In the genomic region with DNA sequence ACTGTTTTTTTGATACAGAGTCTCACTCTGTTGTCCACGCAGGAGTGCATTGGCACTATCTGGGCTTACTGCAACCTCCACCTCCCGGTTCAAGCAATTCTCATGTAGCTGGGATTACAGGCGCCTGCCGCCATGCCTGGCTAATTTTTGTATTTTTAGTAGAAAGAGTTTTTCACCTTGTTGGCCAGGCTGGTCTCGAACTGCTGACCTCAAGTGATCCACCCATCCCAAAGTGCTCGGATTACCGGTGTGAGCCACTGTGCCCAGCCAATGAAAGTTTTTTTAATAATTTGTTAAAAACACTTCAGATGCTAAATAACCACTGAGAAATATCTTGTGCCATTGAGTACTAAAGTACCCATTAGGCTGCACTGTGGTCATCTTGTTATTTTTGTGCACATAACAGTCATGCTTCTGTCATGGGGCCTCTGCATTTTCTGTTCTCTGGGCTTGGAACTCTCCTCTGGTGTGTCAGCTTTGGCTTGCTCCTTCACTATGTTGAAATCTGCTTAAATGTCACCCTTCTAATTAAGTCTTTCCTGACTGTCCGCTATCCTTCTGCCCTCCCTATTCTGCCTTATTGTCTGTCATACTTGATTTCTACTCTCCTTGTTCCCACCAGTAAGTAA, we compare ENCODE assay signal across 25 cellular contexts.
A peak's percentile ranks its signal among the peaks of the same experiment; 100 is the strongest.
DNase-seq lines count a peak whose midpoint lies in the region; ATAC-seq, FAIRE-seq and TF ChIP-seq lines count a peak whose summit lies in the region.
"Had no signal": no experiment of that assay in that cellular context is flagged by ENCODE, and none has a peak within 500 bp of the region (broad histone marks: within the 10 kb centered on the region; RNA-seq: fewer than 3 reads in every experiment).

No MANE protein-coding gene starts in this region.

- H3K36me3 ChIP-seq in mesenchymal stem cell (ENCODE audit: control insufficient read depth in 1 of 2, insufficient read depth in 2 of 2, low read depth in 1 of 2, low read length in 2 of 2) (peaks cover 9 to 77% of the 10 kb centered on the region in 2 experiments), prostate gland (no peaks in the 10 kb centered on the region), BE2C (peaks cover 20% of the 10 kb centered on the region)

- H2AK5ac ChIP-seq in mesenchymal stem cell (ENCODE audit: low read length, severe bottlenecking) = no peak overlapping the region

- intact Hi-C loops in Right ventricle myocardium inferior (cut with DNase I) (loop anchor here (5.0 kb wide), 1 partner anchor 103 kb away; the partner anchor contains the start of gene KTN1), cardiac septum (cut with DNase I) (no loop called here), prostate gland (cut with DNase I) (no loop called here)

- no peak overlapping the region for H4K8ac ChIP-seq in mesenchymal stem cell (ENCODE audit: low read length)

- no peak overlapping the region for H3K27ac ChIP-seq in mesenchymal stem cell (ENCODE audit: low read length, poor library complexity, severe bottlenecking)
- no peak overlapping the region for H3K27ac ChIP-seq in prostate gland
- H3K27ac ChIP-seq: esophagus muscularis mucosa, SK-N-MC, uterus had no signal

- no peak overlapping the region for H3K4ac ChIP-seq in mesenchymal stem cell (ENCODE audit: low read depth in 1 of 2, low read length in 2 of 2)

- FAIRE-seq in D721Med (lab: Jason Lieb, UNC) = no peak

- H2BK12ac ChIP-seq in mesenchymal stem cell (ENCODE audit: low read length in 2 of 2) = no peak overlapping the region

- WGBS in mesenchymal stem cell = 99% methylated on average over 6 of the region's 8 CpGs
- 98% methylated on average over 8 of the region's 8 CpGs for WGBS in prostate gland

- H3K27me3 ChIP-seq in mesenchymal stem cell (ENCODE audit: control insufficient read depth in 1 of 2, insufficient read depth in 1 of 2, low read length in 2 of 2) = no peaks in the 10 kb centered on the region
- no peaks in the 10 kb centered on the region for H3K27me3 ChIP-seq in prostate gland (replicated peaks; ENCODE audit: insufficient read depth)
- no peaks in the 10 kb centered on the region for H3K27me3 ChIP-seq in BE2C
- H3K27me3 ChIP-seq: esophagus muscularis mucosa, uterus had no signal

- no peak overlapping the region for H3K9ac ChIP-seq in mesenchymal stem cell (ENCODE audit: low read length)

- H3K9me3 ChIP-seq in mesenchymal stem cell (ENCODE audit: control insufficient read depth, low read length) (no peaks in the 10 kb centered on the region), prostate gland (no peaks in the 10 kb centered on the region), BE2C (no peaks in the 10 kb centered on the region)
- H3K9me3 ChIP-seq: esophagus muscularis mucosa, uterus had no signal

- DNase-seq in Right ventricle myocardium inferior (ENCODE audit: missing footprints) (no peak), cardiac septum (ENCODE audit: low spot score) (no peak), fibroblast of gingiva (ENCODE audit: low read depth) (peak; percentile 85), mesenchymal stem cell (peak; percentile 20), D721Med (ENCODE audit: insufficient read length, low spot score) (no peak), prostate gland (ENCODE audit: low spot score) (no peak), NCI-H2196 treated with DMSO at 0.1 percent for 48 hours (lab: John Stamatoyannopoulos, UW; ENCODE audit: unreplicated experiment) (no peak), BE2C (no peak)
- DNase-seq: activated CD4-positive, alpha-beta T cell treated with anti-CD3 and anti-CD28 coated beads for 48 hours; activated effector memory CD4-positive, alpha-beta T cell treated with anti-CD3 and anti-CD28 coated beads, Interleukin-2, amount 50 U/mL, for 16 hours; anterior cingulate cortex; CD4-positive, alpha-beta T cell; DMS79 treated with DMSO at 0.1 percent for 48 hours; hippocampal formation; KBM-7; naive thymus-derived CD8-positive, alpha-beta T cell; NCI-H187 treated with DMSO at 0.1 percent for 48 hours; NCI-H345; posterior cingulate gyrus; stimulated activated CD8-positive, alpha-beta memory T cell treated with anti-CD3 and anti-CD28 coated beads, Interleukin-4, amount 100 ng/mL, for 48 hours; substantia nigra; uterus had no signal

- H3K4me2 ChIP-seq in mesenchymal stem cell (ENCODE audit: low read length, poor library complexity, severe bottlenecking) = no peak overlapping the region

- peaks cover 9% of the 10 kb centered on the region for H3K79me1 ChIP-seq in mesenchymal stem cell (replicated peaks; ENCODE audit: low read length, poor library complexity, severe bottlenecking)

- H2BK15ac ChIP-seq in mesenchymal stem cell (ENCODE audit: low read depth, poor library complexity, severe bottlenecking) = no peak overlapping the region

- H2BK5ac ChIP-seq in mesenchymal stem cell (ENCODE audit: low read depth, low read length, poor library complexity, severe bottlenecking) = no peak overlapping the region

- no peak overlapping the region for H3K4me3 ChIP-seq in mesenchymal stem cell (ENCODE audit: insufficient read depth in 1 of 2, low read depth in 1 of 2, low read length in 2 of 2)
- H3K4me3 ChIP-seq in prostate gland = no peak overlapping the region
- H3K4me3 ChIP-seq in BE2C (ENCODE audit: low read depth, low read length) = no peak overlapping the region
- H3K4me3 ChIP-seq: esophagus muscularis mucosa, SK-N-MC, uterus had no signal

- no peak overlapping the region for H4K91ac ChIP-seq in mesenchymal stem cell (ENCODE audit: low read length)

- no peak overlapping the region for H3K14ac ChIP-seq in mesenchymal stem cell (ENCODE audit: low read length in 2 of 2)

- peak; percentile 71 for ATAC-seq in Right ventricle myocardium inferior
- ATAC-seq: naive thymus-derived CD8-positive, alpha-beta T cell; Panc1 had no signal

- no peak for TF ChIP-seq CTCF in D721Med (IDR thresholded peaks at IDR 0.05; ENCODE audit: insufficient read depth, missing control alignments)
- no peak for TF ChIP-seq CTCF in prostate gland (IDR thresholded peaks at IDR 0.05)
- TF ChIP-seq CTCF in BE2C (IDR thresholded peaks at IDR 0.05; ENCODE audit: low read depth, low read length) = no peak

- no peak for TF ChIP-seq POLR2A in prostate gland (IDR thresholded peaks at IDR 0.05)

- H3K4me1 ChIP-seq in mesenchymal stem cell (ENCODE audit: control insufficient read depth, insufficient read depth, low read depth, low read length) (no peaks in the 10 kb centered on the region), prostate gland (replicated peaks) (no peaks in the 10 kb centered on the region), BE2C (no peaks in the 10 kb centered on the region)
- H3K4me1 ChIP-seq: uterus had no signal

- no peak overlapping the region for H2BK120ac ChIP-seq in mesenchymal stem cell (ENCODE audit: low read depth, low read length)

- H3K18ac ChIP-seq in mesenchymal stem cell (ENCODE audit: low read depth in 1 of 2, low read length in 2 of 2) = no peak overlapping the region

- H2AFZ ChIP-seq in mesenchymal stem cell (ENCODE audit: low read depth, low read length) = no peak overlapping the region

- no peak overlapping the region for H3K23ac ChIP-seq in mesenchymal stem cell (ENCODE audit: low read length in 2 of 2)

Comparison
In these comparisons a context has a peak if more than half of its experiments do, and no peak if none do; other contexts are left out.
1. DNase-seq: peak in fibroblast of gingiva (single experiment) and mesenchymal stem cell (single experiment); none in Right ventricle myocardium inferior (single experiment), cardiac septum (single experiment), D721Med (single experiment), prostate gland (single experiment), NCI-H2196 treated with DMSO at 0.1 percent for 48 hours (single experiment) and BE2C (single experiment).